Comparison of ENCODE assay signal across 15 cellular contexts in the genomic region with DNA sequence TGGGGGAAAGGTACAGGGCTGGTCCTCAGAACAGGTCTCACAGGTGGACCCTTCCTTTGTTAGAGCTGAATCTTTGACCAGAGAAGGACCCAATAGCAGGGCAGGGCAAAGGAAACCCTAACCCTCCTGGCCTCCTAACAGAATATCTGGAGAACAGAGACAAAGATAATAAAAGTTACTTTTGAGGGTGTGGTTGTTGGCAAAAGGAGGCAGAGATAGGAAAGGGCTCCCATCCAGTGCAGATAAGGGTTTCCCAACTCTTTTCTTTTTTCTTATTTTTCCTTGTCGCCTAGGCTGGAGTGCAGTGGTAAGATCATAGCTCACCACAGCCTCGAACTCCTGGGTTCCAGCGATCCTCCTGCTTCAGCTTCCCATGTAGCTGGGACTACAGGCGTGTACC. TPM values are rescaled to one million over a fixed set of nuclear protein-coding genes. Genes with fewer than 3 reads are reported as not detected.
DNase-seq lines count a peak whose midpoint lies in the region; ATAC-seq and TF ChIP-seq lines count a peak whose summit lies in the region.
"Had no signal": no experiment of that assay in that cellular context is flagged by ENCODE, and none has a peak within 500 bp of the region (broad histone marks: within the 10 kb centered on the region; RNA-seq: fewer than 3 reads in every experiment).

No MANE protein-coding gene starts in this region.

- H3K9me3 Mint-ChIP-seq in effector memory CD8-positive, alpha-beta T cell = no peaks in the 10 kb centered on the region
- no peaks in the 10 kb centered on the region for H3K9me3 Mint-ChIP-seq in immature natural killer cell
- H3K9me3 Mint-ChIP-seq: activated CD8-positive, alpha-beta T cell treated with anti-CD3 and anti-CD28 coated beads for 36 hours had no signal

- H3K27me3 Mint-ChIP-seq in effector memory CD8-positive, alpha-beta T cell = no peaks in the 10 kb centered on the region
- peaks cover 0 to 3% (median 0%) of the 10 kb centered on the region in 3 donors for H3K27me3 Mint-ChIP-seq in immature natural killer cell (ENCODE audit: low read depth in 3 of 3)
- H3K27me3 Mint-ChIP-seq: activated CD8-positive, alpha-beta T cell treated with anti-CD3 and anti-CD28 coated beads for 36 hours had no signal

- no peak for DNase-seq in effector memory CD8-positive, alpha-beta T cell
- DNase-seq in omental fat pad (ENCODE audit: low spot score) = peak; percentile 5
- no peak for DNase-seq in testis
- no peak for DNase-seq in immature natural killer cell
- DNase-seq in AG08395 (ENCODE audit: low spot score) = no peak
- no peak for DNase-seq in SHP77 treated with DMSO at 0.1 percent for 48 hours (lab: John Stamatoyannopoulos, UW)
- DNase-seq: activated CD8-positive, alpha-beta T cell treated with anti-CD3 and anti-CD28 coated beads for 36 hours; foreskin melanocyte; NCI-H1436; NCI-H226; SK-N-SH; stimulated activated CD4-positive, alpha-beta T cell treated with anti-CD3 and anti-CD28 coated beads, Interleukin-2, amount 100 ng/mL, for 48 hours had no signal

- no peak overlapping the region for H3K4me3 Mint-ChIP-seq in effector memory CD8-positive, alpha-beta T cell
- no peak overlapping the region for H3K4me3 Mint-ChIP-seq in immature natural killer cell
- H3K4me3 Mint-ChIP-seq: activated CD8-positive, alpha-beta T cell treated with anti-CD3 and anti-CD28 coated beads for 36 hours had no signal

- no peak for TF ChIP-seq POLR2A in testis (IDR thresholded peaks at IDR 0.05)

- H3K27me3 ChIP-seq in testis = no peaks in the 10 kb centered on the region
- H3K27me3 ChIP-seq: BLaER1 treated with 17β-estradiol and CSF1 and Interleukin-3, amounts not matched to agents 10 nM and 100 nM had no signal

- TF ChIP-seq CTCF in omental fat pad (IDR thresholded peaks at IDR 0.05) (no peak), testis (IDR thresholded peaks at IDR 0.05) (no peak)

- H3K27ac ChIP-seq in angular gyrus (ENCODE audit: low read depth, low read length) (peak overlapping the region; percentile 68), testis (peak overlapping the region; percentile 72 to 80)
- H3K27ac ChIP-seq: BLaER1 treated with 17β-estradiol and CSF1 and Interleukin-3, amounts not matched to agents 10 nM and 100 nM had no signal

- WGBS in testis, 2 donors = 76 to 84% methylated on average over 4 of the region's 4 CpGs

- no peak overlapping the region for H3K4me3 ChIP-seq in testis
- H3K4me3 ChIP-seq: BLaER1 treated with 17β-estradiol and CSF1 and Interleukin-3, amounts not matched to agents 10 nM and 100 nM had no signal

- ATAC-seq in effector memory CD8-positive, alpha-beta T cell (replicated peaks) = no peak
- ATAC-seq in omental fat pad (ENCODE audit: low FRiP score) (no peak), HG03469 (IDR thresholded peaks at IDR 0.05; ENCODE audit: unreplicated experiment) (no peak)
- ATAC-seq: activated CD8-positive, alpha-beta T cell treated with anti-CD3 and anti-CD28 coated beads for 36 hours had no signal

- H3K9me3 ChIP-seq in testis = no peaks in the 10 kb centered on the region
- H3K9me3 ChIP-seq: BLaER1 treated with 17β-estradiol and CSF1 and Interleukin-3, amounts not matched to agents 10 nM and 100 nM; SK-N-SH had no signal

- no peaks in the 10 kb centered on the region for H3K36me3 ChIP-seq in testis (ENCODE audit: low read depth, missing control alignments)

- peaks cover 50% of the 10 kb centered on the region for H3K4me1 ChIP-seq in testis

- peaks cover 14% of the 10 kb centered on the region in 2 donors for H3K4me1 Mint-ChIP-seq in effector memory CD8-positive, alpha-beta T cell (ENCODE audit: low read depth in 2 of 2)
- H3K4me1 Mint-ChIP-seq in immature natural killer cell = peaks cover 0 to 7% of the 10 kb centered on the region in 2 donors

- peaks cover 98% of the 10 kb centered on the region for H3K36me3 Mint-ChIP-seq in effector memory CD8-positive, alpha-beta T cell (ENCODE audit: insufficient read depth)
- H3K36me3 Mint-ChIP-seq in immature natural killer cell = peaks cover 8 to 54% (median 18%) of the 10 kb centered on the region in 3 donors

- intact Hi-C loops in testis (cut with DNase I; ENCODE audit: low total_unique reads) = no loop called here

- peak overlapping the region; percentile 15 to 69 for H3K27ac Mint-ChIP-seq in effector memory CD8-positive, alpha-beta T cell
- H3K27ac Mint-ChIP-seq in immature natural killer cell = peak overlapping the region in 1 of 6 donors; percentile 46

RNA-seq across cellular contexts. Expression of a gene that starts 11.9 kb away (rescaled TPM):
- total RNA-seq in omental fat pad = 10 to 100 TPM; 39.8 to 78.1 (median 50.0) TPM
- 10 to 100 TPM; 57.7 to 66.5 TPM for total RNA-seq in testis
- polyA plus RNA-seq in testis (ENCODE audit: insufficient read depth, low read depth, low replicate concordance) = 52.0 TPM
- 10 to 100 TPM; 32.8 to 96.3 (median 38.8) TPM for polyA plus RNA-seq in immature natural killer cell

RNA-seq across cellular contexts. Expression of a gene that starts 12.5 kb away (rescaled TPM):
- total RNA-seq in omental fat pad (10 to 100 TPM in 2 of 4 donors, 1 to 10 TPM in 2; 7.7 to 12.1 (median 9.8) TPM), testis (10 to 100 TPM; 37.8 to 48.9 TPM)
- polyA plus RNA-seq in testis (ENCODE audit: insufficient read depth, low read depth, low replicate concordance) (44.9 TPM), immature natural killer cell (1 to 10 TPM; 5.3 to 9.8 (median 8.9) TPM)

RNA-seq across cellular contexts. Expression of a gene that starts 20.8 kb away (rescaled TPM):
- 1,000 to 10,000 TPM in 1 of 4 donors, 100 to 1,000 TPM in 3; 731 to 1,161 (median 827) TPM for total RNA-seq in omental fat pad
- total RNA-seq in testis = 100 to 1,000 TPM; 167 to 187 TPM
- polyA plus RNA-seq in testis (ENCODE audit: insufficient read depth, low read depth, low replicate concordance) = 800 TPM
- polyA plus RNA-seq in immature natural killer cell = under 1 TPM; 0.08 to 0.40 (median 0.09) TPM

RNA-seq across cellular contexts. Expression of a gene that starts 41.5 kb away (rescaled TPM):
- total RNA-seq in omental fat pad (100 to 1,000 TPM in 1 of 4 donors, 10 to 100 TPM in 3; 63.4 to 101 (median 81.1) TPM), testis (100 to 1,000 TPM in 1 of 2 donors, 10 to 100 TPM in 1; 93.8 to 129 TPM)
- polyA plus RNA-seq in testis (ENCODE audit: insufficient read depth, low read depth, low replicate concordance) (69.5 TPM), immature natural killer cell (1 to 10 TPM; 1.6 to 4.7 (median 1.7) TPM)
